Comparison of ENCODE assay signal across 20 cellular contexts in the genomic region with DNA sequence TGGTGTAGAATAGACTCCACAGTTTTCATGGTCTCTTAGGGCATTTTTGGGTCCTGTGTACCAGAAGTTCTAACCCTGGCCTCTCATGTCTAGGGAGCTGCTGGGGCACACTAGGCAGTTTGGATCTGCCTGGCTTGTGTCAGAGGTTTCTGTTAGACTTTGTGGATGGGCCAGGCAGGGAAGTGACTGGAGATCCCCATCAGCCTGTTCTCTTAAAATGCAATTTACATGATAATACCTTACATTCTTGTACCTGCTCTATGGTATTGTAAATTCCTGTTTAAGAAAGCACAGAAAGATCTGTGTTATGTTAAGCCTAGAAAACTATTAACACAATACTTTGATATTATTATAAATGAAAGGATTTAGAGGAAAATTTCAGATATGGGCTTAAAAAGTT.
"Had no signal": no experiment of that assay in that cellular context is flagged by ENCODE, and none has a peak within 500 bp of the region (broad histone marks: within the 10 kb centered on the region; RNA-seq: fewer than 3 reads in every experiment).

No MANE protein-coding gene starts in this region.

- H3K9me3 ChIP-seq: esophagus squamous epithelium, thyroid gland, uterus had no signal

- H3K27ac Mint-ChIP-seq: activated CD4-positive, alpha-beta memory T cell treated with anti-CD3 and anti-CD28 coated beads, Interleukin-2, amount 10 ng/mL, durations not matched to agents 7 days and 5 days; activated CD4-positive, alpha-beta T cell treated with anti-CD3 and anti-CD28 coated beads for 36 hours; activated naive CD4-positive, alpha-beta T cell treated with anti-CD3 and anti-CD28 coated beads, Interleukin-2, amount 50 U/mL, for 72 hours; naive thymus-derived CD8-positive, alpha-beta T cell; stimulated activated effector memory CD8-positive, alpha-beta T cell treated with anti-CD3 and anti-CD28 coated beads, Interleukin-12 subunit alpha, Interleukin-12 subunit beta, amount 100 ng/mL, for 72 hours had no signal

- DNase-seq: activated CD4-positive, alpha-beta memory T cell treated with anti-CD3 and anti-CD28 coated beads, Interleukin-2, amount 10 ng/mL, durations not matched to agents 7 days and 5 days; activated CD4-positive, alpha-beta T cell treated with anti-CD3 and anti-CD28 coated beads for 36 hours; activated effector memory CD4-positive, alpha-beta T cell treated with anti-CD3 and anti-CD28 coated beads, Interleukin-2, amount 50 U/mL, for 16 hours; activated T-cell treated with anti-CD3 and anti-CD28 coated beads, Interleukin-2, amount 50 U/mL, for 48 hours; central memory CD4-positive, alpha-beta T cell; cortex of kidney; effector CD4-positive, alpha-beta T cell; esophagus squamous epithelium; hippocampal formation; naive thymus-derived CD8-positive, alpha-beta T cell; posterior cingulate gyrus; retina; stimulated activated CD4-positive, alpha-beta T cell treated with anti-CD3 and anti-CD28 coated beads, Interleukin-12 subunit alpha, Interleukin-12 subunit beta, amount 100 ng/mL, for 4 hours; stimulated activated CD4-positive, alpha-beta T cell treated with anti-CD3 and anti-CD28 coated beads, Interleukin-2, amount 100 ng/mL, for 24 hours; thyroid gland; uterus had no signal

- H3K36me3 ChIP-seq: esophagus squamous epithelium, thyroid gland, uterus had no signal

- H3K36me3 Mint-ChIP-seq: activated naive CD4-positive, alpha-beta T cell treated with anti-CD3 and anti-CD28 coated beads, Interleukin-2, amount 50 U/mL, for 72 hours; naive thymus-derived CD8-positive, alpha-beta T cell; stimulated activated effector memory CD8-positive, alpha-beta T cell treated with anti-CD3 and anti-CD28 coated beads, Interleukin-12 subunit alpha, Interleukin-12 subunit beta, amount 100 ng/mL, for 72 hours had no signal

- H3K4me3 ChIP-seq: esophagus squamous epithelium, thyroid gland, uterus had no signal

- H3K4me1 Mint-ChIP-seq: activated CD4-positive, alpha-beta memory T cell treated with anti-CD3 and anti-CD28 coated beads, Interleukin-2, amount 10 ng/mL, durations not matched to agents 7 days and 5 days; activated CD4-positive, alpha-beta T cell treated with anti-CD3 and anti-CD28 coated beads for 36 hours; naive thymus-derived CD8-positive, alpha-beta T cell; stimulated activated effector memory CD8-positive, alpha-beta T cell treated with anti-CD3 and anti-CD28 coated beads, Interleukin-12 subunit alpha, Interleukin-12 subunit beta, amount 100 ng/mL, for 72 hours had no signal

- ATAC-seq: activated CD4-positive, alpha-beta T cell treated with anti-CD3 and anti-CD28 coated beads for 36 hours; activated naive CD4-positive, alpha-beta T cell treated with anti-CD3 and anti-CD28 coated beads, Interleukin-2, amount 50 U/mL, for 72 hours; left lobe of liver; naive thymus-derived CD8-positive, alpha-beta T cell; stimulated activated effector memory CD8-positive, alpha-beta T cell treated with anti-CD3 and anti-CD28 coated beads, Interleukin-12 subunit alpha, Interleukin-12 subunit beta, amount 100 ng/mL, for 72 hours had no signal

- H3K4me1 ChIP-seq: thyroid gland had no signal

- H3K4me3 Mint-ChIP-seq: activated CD4-positive, alpha-beta memory T cell treated with anti-CD3 and anti-CD28 coated beads, Interleukin-2, amount 10 ng/mL, durations not matched to agents 7 days and 5 days; activated CD4-positive, alpha-beta T cell treated with anti-CD3 and anti-CD28 coated beads for 36 hours; naive thymus-derived CD8-positive, alpha-beta T cell; stimulated activated effector memory CD8-positive, alpha-beta T cell treated with anti-CD3 and anti-CD28 coated beads, Interleukin-12 subunit alpha, Interleukin-12 subunit beta, amount 100 ng/mL, for 72 hours had no signal

- H3K27ac ChIP-seq: thyroid gland, uterus, VCaP had no signal

- H3K27me3 ChIP-seq: esophagus squamous epithelium, thyroid gland, uterus had no signal

- H3K27me3 Mint-ChIP-seq: activated CD4-positive, alpha-beta memory T cell treated with anti-CD3 and anti-CD28 coated beads, Interleukin-2, amount 10 ng/mL, durations not matched to agents 7 days and 5 days; activated CD4-positive, alpha-beta T cell treated with anti-CD3 and anti-CD28 coated beads for 36 hours; naive thymus-derived CD8-positive, alpha-beta T cell had no signal
